In genomic region chr2:121707920-121708361, GRCh38 we compare ENCODE assay signal across 15 cellular contexts. TPM values are rescaled to one million over a fixed set of nuclear protein-coding genes. Genes with fewer than 3 reads are reported as not detected.
DNase-seq lines count a peak whose midpoint lies in the region; ATAC-seq and TF ChIP-seq lines count a peak whose summit lies in the region.
"Had no signal": no experiment of that assay in that cellular context is flagged by ENCODE, and none has a peak within 500 bp of the region (broad histone marks: within the 10 kb centered on the region; RNA-seq: fewer than 3 reads in every experiment).

No MANE protein-coding gene starts in this region.

- no peaks in the 10 kb centered on the region for H3K27me3 Mint-ChIP-seq in T-cell
- H3K27me3 Mint-ChIP-seq: activated CD4-positive, alpha-beta memory T cell treated with anti-CD3 and anti-CD28 coated beads for 36 hours; CD4-positive, alpha-beta memory T cell had no signal

- H3K27ac Mint-ChIP-seq in T-cell = no peak overlapping the region
- H3K27ac Mint-ChIP-seq: activated CD4-positive, alpha-beta memory T cell treated with anti-CD3 and anti-CD28 coated beads for 36 hours; T-helper 2 cell treated with Interferon-gamma antibody and Interleukin-4, amounts not matched to agents 5 μg/mL and 100 μg/mL, for 36 hours had no signal

- peak; percentile 33 for ATAC-seq in foreskin keratinocyte
- no peak for ATAC-seq in T-cell (replicated peaks in 1 of 4)

- H3K4me1 Mint-ChIP-seq in T-cell = no peaks in the 10 kb centered on the region

- H3K4me1 ChIP-seq in foreskin keratinocyte (no peaks in the 10 kb centered on the region), neutrophil (ENCODE audit: control insufficient read depth in 1 of 2, insufficient read depth in 1 of 2, low read depth in 1 of 2, low read length in 1 of 2) (peaks cover 21 to 28% of the 10 kb centered on the region in 2 experiments)
- H3K4me1 ChIP-seq: sigmoid colon had no signal

- DNase-seq in ELF-1 (ENCODE audit: low read depth, low spot score) = peak; percentile 25
- DNase-seq in NCI-H2107 treated with DMSO at 0.1 percent for 48 hours (lab: John Stamatoyannopoulos, UW; ENCODE audit: unreplicated experiment) = peak; percentile 22
- DNase-seq in foreskin keratinocyte = no peak
- no peak for DNase-seq in T-cell
- no peak for DNase-seq in iPS-NIHi11 (ENCODE audit: low spot score)
- no peak for DNase-seq in ureter (ENCODE audit: low spot score)
- DNase-seq: activated CD4-positive, alpha-beta memory T cell treated with anti-CD3 and anti-CD28 coated beads for 36 hours; caudate nucleus; CD4-positive, alpha-beta memory T cell; Karpas-422; NCI-H2227 treated with DMSO at 0.1 percent for 48 hours; RPMI8226 had no signal

- H3K27ac ChIP-seq in foreskin keratinocyte = no peak overlapping the region
- H3K27ac ChIP-seq in neutrophil = peak overlapping the region; percentile 66
- H3K27ac ChIP-seq: sigmoid colon had no signal

- POLR2A ChIA-PET in T-cell (lab: Charles Lee) = interaction anchor here (0.5 to 0.7 kb wide), 3 partner anchors 10 to 149 kb away, joined by 3 to 6 read pairs (median 4); no protein-coding TSS in a partner anchor

- no peaks in the 10 kb centered on the region for H3K36me3 Mint-ChIP-seq in T-cell
- H3K36me3 Mint-ChIP-seq: activated CD4-positive, alpha-beta memory T cell treated with anti-CD3 and anti-CD28 coated beads for 36 hours; CD4-positive, alpha-beta memory T cell had no signal

- no peak overlapping the region for H3K4me3 Mint-ChIP-seq in T-cell
- H3K4me3 Mint-ChIP-seq: activated CD4-positive, alpha-beta memory T cell treated with anti-CD3 and anti-CD28 coated beads for 36 hours; CD4-positive, alpha-beta memory T cell; T-helper 2 cell treated with Interferon-gamma antibody and Interleukin-4, amounts not matched to agents 5 μg/mL and 100 μg/mL, for 36 hours had no signal

- H3K27me3 ChIP-seq in foreskin keratinocyte (no peaks in the 10 kb centered on the region), neutrophil (no peaks in the 10 kb centered on the region)
- H3K27me3 ChIP-seq: sigmoid colon had no signal

- TF ChIP-seq CTCF in foreskin keratinocyte (conservative IDR thresholded peaks at IDR 0.05) (no peak), neutrophil (IDR thresholded peaks at IDR 0.05) (no peak)

- H3K9me3 ChIP-seq in neutrophil = no peaks in the 10 kb centered on the region
- H3K9me3 ChIP-seq: sigmoid colon had no signal

- peak overlapping the region; percentile 6 to 12 for H3K4me3 ChIP-seq in neutrophil (ENCODE audit: low read depth in 1 of 2, low read length in 1 of 2)
- H3K4me3 ChIP-seq: sigmoid colon had no signal

- no peaks in the 10 kb centered on the region for H3K36me3 ChIP-seq in neutrophil
- H3K36me3 ChIP-seq: sigmoid colon had no signal

- no peaks in the 10 kb centered on the region for H3K9me3 Mint-ChIP-seq in T-cell
- H3K9me3 Mint-ChIP-seq: activated CD4-positive, alpha-beta memory T cell treated with anti-CD3 and anti-CD28 coated beads for 36 hours; CD4-positive, alpha-beta memory T cell; T-helper 2 cell treated with Interferon-gamma antibody and Interleukin-4, amounts not matched to agents 5 μg/mL and 100 μg/mL, for 36 hours had no signal

- CTCF ChIA-PET in T-cell (lab: Charles Lee) = no interaction called here

RNA-seq across cellular contexts. Expression of gene NIFK, which starts 28.7 kb away (rescaled TPM):
- total RNA-seq in foreskin keratinocyte = 59.9 and 68.3 TPM in 2 replicates
- polyA plus RNA-seq in foreskin keratinocyte = 80.4 and 95.5 TPM in 2 replicates
- 10 to 100 TPM; 29.0 to 60.0 (median 53.9) TPM for total RNA-seq in T-cell
- total RNA-seq in ureter = 92.3 TPM

RNA-seq across cellular contexts. Expression of gene TSN, which starts 47.5 kb away (rescaled TPM):
- total RNA-seq in foreskin keratinocyte (54.5 and 57.8 TPM in 2 replicates), T-cell (10 to 100 TPM; 45.3 to 58.1 (median 48.4) TPM), ureter (66.6 TPM)
- 32.4 and 38.8 TPM in 2 replicates for polyA plus RNA-seq in foreskin keratinocyte

RNA-seq across cellular contexts. Expression of gene CLASP1, which starts 58.7 kb away (rescaled TPM):
- 44.6 and 47.6 TPM in 2 replicates for total RNA-seq in foreskin keratinocyte
- 5.1 and 5.9 TPM in 2 replicates for polyA plus RNA-seq in foreskin keratinocyte
- total RNA-seq in T-cell = 10 to 100 TPM; 57.8 to 72.8 (median 65.1) TPM
- 74.8 TPM for total RNA-seq in ureter

Comparison
In these comparisons a context has a peak if more than half of its experiments do, and no peak if none do; other contexts are left out.
1. DNase-seq: peak in ELF-1 (single experiment) and NCI-H2107 treated with DMSO at 0.1 percent for 48 hours (single experiment); none in foreskin keratinocyte (0 of 2), T-cell (0 of 34), iPS-NIHi11 (single experiment) and ureter (single experiment).